9 cellular contexts compared by ENCODE assay signal in genomic region chr4:141654098-141654497, GRCh38. TPM values are rescaled to one million over a fixed set of nuclear protein-coding genes. Genes with fewer than 3 reads are reported as not detected.
DNase-seq lines count a peak whose midpoint lies in the region; ATAC-seq, FAIRE-seq and TF ChIP-seq lines count a peak whose summit lies in the region.
"Had no signal": no experiment of that assay in that cellular context is flagged by ENCODE, and none has a peak within 500 bp of the region (broad histone marks: within the 10 kb centered on the region; RNA-seq: fewer than 3 reads in every experiment).

No MANE protein-coding gene starts in this region.

- DNase-seq in GM13977 (ENCODE audit: low spot score) (no peak), SK-MEL-5 (ENCODE audit: low read depth, low spot score) (peak; percentile 66), Right ventricle myocardium superior (peak; percentile 44), sciatic nerve (ENCODE audit: low spot score) (no peak), GM12892 (ENCODE audit: insufficient read length) (no peak), NCI-H2107 treated with DMSO at 0.1 percent for 48 hours (lab: John Stamatoyannopoulos, UW; ENCODE audit: unreplicated experiment) (no peak)
- DNase-seq in effector CD8-positive, alpha-beta T cell (lab: John Stamatoyannopoulos, UW), result no peak
- DNase-seq: stimulated activated CD4-positive, alpha-beta T cell treated with anti-CD3 and anti-CD28 coated beads, Interleukin-15, amount 100 ng/mL, for 24 hours had no signal

- no peak for FAIRE-seq in GM12892 (lab: Jason Lieb, UNC)

- in situ Hi-C loops in GM13977 (cut with MboI; ENCODE audit: low pct_unique_long_range_greater_than_20kb, low sequenced_read_pairs, unreplicated experiment) (no loop called here), SK-MEL-5 (cut with HindIII; ENCODE audit: low pct_unique_long_range_greater_than_20kb, low sequenced_read_pairs) (no loop called here)

- peak; percentile 24 for TF ChIP-seq CTCF in GM13977 (IDR thresholded peaks at IDR 0.05; ENCODE audit: extremely low read depth, insufficient read depth, missing control alignments)

- ATAC-seq in Right ventricle myocardium superior (ENCODE audit: poor library complexity), result peak; percentile 82
- peak; percentile 43 for ATAC-seq in sciatic nerve
- ATAC-seq in HG03469 (IDR thresholded peaks at IDR 0.05; ENCODE audit: unreplicated experiment), result no peak

- no peak for TF ChIP-seq POLR2A in GM12892 (IDR thresholded peaks at IDR 0.05; ENCODE audit: low read depth, low read length)

- intact Hi-C loops in Right ventricle myocardium superior (cut with DNase I), result no loop called here
- intact Hi-C loops in sciatic nerve (cut with DNase I), result no loop called here

RNA-seq across cellular contexts. Expression of gene IL15, which starts 17.7 kb away (rescaled TPM):
- 0.13 and 0.37 TPM in 2 replicates for total RNA-seq in SK-MEL-5 (2014; rRNA removed; shearing (Covaris generic))
- polyA plus RNA-seq in SK-MEL-5 (2015; cell fraction: cytosol; rRNA removed), result 0.20 and 0.35 TPM in 2 replicates
- polyA plus RNA-seq in SK-MEL-5 (2015; cell fraction: nucleus; rRNA removed), result 0.47 and 1.1 TPM in 2 replicates
- total RNA-seq in Right ventricle myocardium superior, result 2.4 TPM
- 11.5 TPM for total RNA-seq in sciatic nerve
- polyA plus RNA-seq in GM12892 (2012; ENCODE audit: missing spikeins), result 19.7 TPM

Comparison
In these comparisons a context has a peak if more than half of its experiments do, and no peak if none do; other contexts are left out.
1. DNase-seq: peak in SK-MEL-5 (single experiment) and Right ventricle myocardium superior (single experiment); none in GM13977 (single experiment), sciatic nerve (single experiment), effector CD8-positive, alpha-beta T cell (single experiment), GM12892 (single experiment) and NCI-H2107 treated with DMSO at 0.1 percent for 48 hours (single experiment).